26 cellular contexts compared by ENCODE assay signal in the genomic region with DNA sequence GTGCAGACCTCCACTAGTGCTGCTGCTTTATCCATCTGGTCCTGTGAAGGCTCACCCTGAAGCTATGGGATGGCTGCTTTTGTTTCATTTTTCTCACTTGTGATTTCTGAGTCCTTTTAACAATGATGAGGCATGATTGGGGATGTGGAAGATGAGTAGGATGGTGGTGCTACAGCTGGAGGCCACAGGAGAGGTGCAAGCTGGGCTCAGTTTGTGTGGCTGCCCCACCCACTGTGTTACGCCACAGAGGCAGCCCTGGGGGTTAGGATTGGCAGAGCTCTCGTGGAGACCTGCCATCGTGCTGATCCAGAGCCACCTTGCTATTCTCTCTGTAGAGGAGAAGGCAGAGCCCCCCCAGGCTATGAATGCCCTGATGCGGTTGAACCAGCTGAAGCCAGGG. TPM values are rescaled to one million over a fixed set of nuclear protein-coding genes. Genes with fewer than 3 reads are reported as not detected.
DNase-seq lines count a peak whose midpoint lies in the region; ATAC-seq and TF ChIP-seq lines count a peak whose summit lies in the region.
"Had no signal": no experiment of that assay in that cellular context is flagged by ENCODE, and none has a peak within 500 bp of the region (broad histone marks: within the 10 kb centered on the region; RNA-seq: fewer than 3 reads in every experiment).

No MANE protein-coding gene starts in this region.

- peaks cover 49% of the 10 kb centered on the region for H3K36me3 Mint-ChIP-seq in activated naive CD4-positive, alpha-beta T cell treated with anti-CD3 and anti-CD28 coated beads, Interleukin-2, amount 10 ng/mL, durations not matched to agents 7 days and 5 days
- H3K36me3 Mint-ChIP-seq in activated T-helper 1 cell treated with anti-CD3 and anti-CD28 coated beads, Interleukin-12 subunit alpha, Interleukin-12 subunit beta, Interleukin-2, Interleukin-4 antibody, amounts not matched to agents 30 ng/mL and 10 ng/mL and 1 ng/mL, durations not matched to agents 14 hours and 24 hours and 36 hours (ENCODE audit: low read depth) = peaks cover 41% of the 10 kb centered on the region
- peaks cover 69% of the 10 kb centered on the region for H3K36me3 Mint-ChIP-seq in nephron progenitor cell (ENCODE audit: low read depth)
- peaks cover 46% of the 10 kb centered on the region for H3K36me3 Mint-ChIP-seq in T-cell

- H3K9me3 Mint-ChIP-seq in activated naive CD4-positive, alpha-beta T cell treated with anti-CD3 and anti-CD28 coated beads, Interleukin-2, amount 10 ng/mL, durations not matched to agents 7 days and 5 days = no peaks in the 10 kb centered on the region
- no peaks in the 10 kb centered on the region for H3K9me3 Mint-ChIP-seq in activated T-helper 1 cell treated with anti-CD3 and anti-CD28 coated beads, Interleukin-12 subunit alpha, Interleukin-12 subunit beta, Interleukin-2, Interleukin-4 antibody, amounts not matched to agents 30 ng/mL and 10 ng/mL and 1 ng/mL, durations not matched to agents 14 hours and 24 hours and 36 hours
- H3K9me3 Mint-ChIP-seq in nephron progenitor cell = no peaks in the 10 kb centered on the region
- no peaks in the 10 kb centered on the region for H3K9me3 Mint-ChIP-seq in T-cell
- H3K9me3 Mint-ChIP-seq: naive thymus-derived CD4-positive, alpha-beta T cell; stimulated activated naive B cell treated with anti-CD40 and anti-IgM and Interleukin-4, amounts not matched to agents 10 μg/mL and 1 μg/mL and 100 μg/mL, for 72 hours had no signal

- POLR2A ChIA-PET in T-cell (lab: Charles Lee) = interaction anchor here (0.5 to 1.2 kb wide), 2 partner anchors 9 to 23 kb away, joined by 3 to 9 read pairs; no protein-coding TSS in a partner anchor

- H3K27ac Mint-ChIP-seq in activated naive CD4-positive, alpha-beta T cell treated with anti-CD3 and anti-CD28 coated beads, Interleukin-2, amount 10 ng/mL, durations not matched to agents 7 days and 5 days = no peak overlapping the region
- peak overlapping the region; percentile 52 for H3K27ac Mint-ChIP-seq in activated T-helper 1 cell treated with anti-CD3 and anti-CD28 coated beads, Interleukin-12 subunit alpha, Interleukin-12 subunit beta, Interleukin-2, Interleukin-4 antibody, amounts not matched to agents 30 ng/mL and 10 ng/mL and 1 ng/mL, durations not matched to agents 14 hours and 24 hours and 36 hours
- H3K27ac Mint-ChIP-seq in nephron progenitor cell (peak overlapping the region; percentile 93), T-cell (no peak overlapping the region)

- no peaks in the 10 kb centered on the region for H3K4me1 Mint-ChIP-seq in activated naive CD4-positive, alpha-beta T cell treated with anti-CD3 and anti-CD28 coated beads, Interleukin-2, amount 10 ng/mL, durations not matched to agents 7 days and 5 days
- no peaks in the 10 kb centered on the region for H3K4me1 Mint-ChIP-seq in activated T-helper 1 cell treated with anti-CD3 and anti-CD28 coated beads, Interleukin-12 subunit alpha, Interleukin-12 subunit beta, Interleukin-2, Interleukin-4 antibody, amounts not matched to agents 30 ng/mL and 10 ng/mL and 1 ng/mL, durations not matched to agents 14 hours and 24 hours and 36 hours (ENCODE audit: low read depth)
- H3K4me1 Mint-ChIP-seq in nephron progenitor cell (no peaks in the 10 kb centered on the region), T-cell (no peaks in the 10 kb centered on the region)
- H3K4me1 Mint-ChIP-seq: naive thymus-derived CD4-positive, alpha-beta T cell; stimulated activated naive B cell treated with anti-CD40 and anti-IgM and Interleukin-4, amounts not matched to agents 10 μg/mL and 1 μg/mL and 100 μg/mL, for 72 hours had no signal

- no peak for ATAC-seq in T-cell (replicated peaks in 1 of 4)
- ATAC-seq: left lung; naive thymus-derived CD4-positive, alpha-beta T cell; stimulated activated naive B cell treated with anti-CD40 and anti-IgM and Interleukin-4, amounts not matched to agents 10 μg/mL and 1 μg/mL and 100 μg/mL, for 72 hours had no signal

- CTCF ChIA-PET in activated naive CD4-positive, alpha-beta T cell treated with anti-CD3 and anti-CD28 coated beads, Interleukin-2, amount 10 ng/mL, durations not matched to agents 7 days and 5 days (lab: Charles Lee) = interaction anchor here (0.9 to 1.2 kb wide), 2 partner anchors 11 to 101 kb away, joined by 3 to 4 read pairs; no protein-coding TSS in a partner anchor
- CTCF ChIA-PET in T-cell (lab: Charles Lee) = no interaction called here

- no peak for TF ChIP-seq CTCF in nephron progenitor cell (IDR thresholded peaks at IDR 0.05)

- H3K27me3 Mint-ChIP-seq in activated naive CD4-positive, alpha-beta T cell treated with anti-CD3 and anti-CD28 coated beads, Interleukin-2, amount 10 ng/mL, durations not matched to agents 7 days and 5 days = no peaks in the 10 kb centered on the region
- H3K27me3 Mint-ChIP-seq in activated T-helper 1 cell treated with anti-CD3 and anti-CD28 coated beads, Interleukin-12 subunit alpha, Interleukin-12 subunit beta, Interleukin-2, Interleukin-4 antibody, amounts not matched to agents 30 ng/mL and 10 ng/mL and 1 ng/mL, durations not matched to agents 14 hours and 24 hours and 36 hours (ENCODE audit: insufficient read depth) = no peaks in the 10 kb centered on the region
- no peaks in the 10 kb centered on the region for H3K27me3 Mint-ChIP-seq in nephron progenitor cell (ENCODE audit: low read depth, poor library complexity)
- no peaks in the 10 kb centered on the region for H3K27me3 Mint-ChIP-seq in T-cell
- H3K27me3 Mint-ChIP-seq: naive thymus-derived CD4-positive, alpha-beta T cell; stimulated activated naive B cell treated with anti-CD40 and anti-IgM and Interleukin-4, amounts not matched to agents 10 μg/mL and 1 μg/mL and 100 μg/mL, for 72 hours had no signal

- H3K4me3 Mint-ChIP-seq in activated naive CD4-positive, alpha-beta T cell treated with anti-CD3 and anti-CD28 coated beads, Interleukin-2, amount 10 ng/mL, durations not matched to agents 7 days and 5 days = peak overlapping the region; percentile 27
- H3K4me3 Mint-ChIP-seq in activated T-helper 1 cell treated with anti-CD3 and anti-CD28 coated beads, Interleukin-12 subunit alpha, Interleukin-12 subunit beta, Interleukin-2, Interleukin-4 antibody, amounts not matched to agents 30 ng/mL and 10 ng/mL and 1 ng/mL, durations not matched to agents 14 hours and 24 hours and 36 hours = no peak overlapping the region
- H3K4me3 Mint-ChIP-seq in nephron progenitor cell = no peak overlapping the region
- H3K4me3 Mint-ChIP-seq in T-cell = peak overlapping the region in 1 of 3 donors; percentile 14
- H3K4me3 Mint-ChIP-seq: naive thymus-derived CD4-positive, alpha-beta T cell; stimulated activated naive B cell treated with anti-CD40 and anti-IgM and Interleukin-4, amounts not matched to agents 10 μg/mL and 1 μg/mL and 100 μg/mL, for 72 hours had no signal

- intact Hi-C loops in activated T-helper 1 cell treated with anti-CD3 and anti-CD28 coated beads, Interleukin-12 subunit alpha, Interleukin-12 subunit beta, Interleukin-2, Interleukin-4 antibody, amounts not matched to agents 30 ng/mL and 10 ng/mL and 1 ng/mL, durations not matched to agents 14 hours and 24 hours and 36 hours (cut with micrococcal nuclease) = no loop called here

- DNase-seq in activated naive CD4-positive, alpha-beta T cell treated with anti-CD3 and anti-CD28 coated beads, Interleukin-2, amount 10 ng/mL, durations not matched to agents 7 days and 5 days = no peak
- DNase-seq in activated naive CD4-positive, alpha-beta T cell treated with Interleukin-2 at 50 U/mL for 16 hours = no peak
- DNase-seq in activated T-helper 1 cell treated with anti-CD3 and anti-CD28 coated beads, Interleukin-12 subunit alpha, Interleukin-12 subunit beta, Interleukin-2, Interleukin-4 antibody, amounts not matched to agents 30 ng/mL and 10 ng/mL and 1 ng/mL, durations not matched to agents 14 hours and 24 hours and 36 hours (ENCODE audit: low spot score) = no peak
- no peak for DNase-seq in nephron progenitor cell
- no peak for DNase-seq in NCI-H1105 (lab: John Stamatoyannopoulos, UW)
- no peak for DNase-seq in T-cell
- DNase-seq: activated CD4-positive, alpha-beta T cell treated with anti-CD3 and anti-CD28 coated beads, Interleukin-2, amount 50 U/mL, for 48 hours; activated CD4-positive, CD25-positive, alpha-beta regulatory T cell; activated gamma-delta T cell treated with Interleukin-2 at 50 U/mL for 16 hours; AML-193; DMS53; effector CD8-positive, alpha-beta T cell; foreskin melanocyte; KG1; MM.1S; naive thymus-derived CD4-positive, alpha-beta T cell; NCI-H1436; NCI-H2107; NCI-H446; OCI-M1; Right ventricle myocardium superior; stimulated activated CD4-positive, alpha-beta T cell treated with anti-CD3 and anti-CD28 coated beads, Interleukin-2, amount 100 ng/mL, for 48 hours; stimulated activated naive B cell treated with anti-CD40 and anti-IgM and Interleukin-4, amounts not matched to agents 10 μg/mL and 1 μg/mL and 100 μg/mL, for 72 hours; T1000; testis had no signal

RNA-seq across cellular contexts. Expression of gene QTRT1, which starts 19.6 kb away (rescaled TPM):
- total RNA-seq in activated T-helper 1 cell treated with anti-CD3 and anti-CD28 coated beads, Interleukin-12 subunit alpha, Interleukin-12 subunit beta, Interleukin-2, Interleukin-4 antibody, amounts not matched to agents 30 ng/mL and 10 ng/mL and 1 ng/mL, durations not matched to agents 14 hours and 24 hours and 36 hours = 93.7 and 101 TPM in 2 replicates
- 10 to 100 TPM; 47.7 to 68.1 (median 55.1) TPM for total RNA-seq in T-cell

RNA-seq across cellular contexts. Expression of gene ILF3, which starts 27.5 kb away (rescaled TPM):
- total RNA-seq in activated T-helper 1 cell treated with anti-CD3 and anti-CD28 coated beads, Interleukin-12 subunit alpha, Interleukin-12 subunit beta, Interleukin-2, Interleukin-4 antibody, amounts not matched to agents 30 ng/mL and 10 ng/mL and 1 ng/mL, durations not matched to agents 14 hours and 24 hours and 36 hours = 536 and 558 TPM in 2 replicates
- 100 to 1,000 TPM; 331 to 490 (median 370) TPM for total RNA-seq in T-cell

RNA-seq across cellular contexts. Expression of gene DNM2, which starts 36.2 kb away (rescaled TPM):
- total RNA-seq in activated T-helper 1 cell treated with anti-CD3 and anti-CD28 coated beads, Interleukin-12 subunit alpha, Interleukin-12 subunit beta, Interleukin-2, Interleukin-4 antibody, amounts not matched to agents 30 ng/mL and 10 ng/mL and 1 ng/mL, durations not matched to agents 14 hours and 24 hours and 36 hours = 236 and 240 TPM in 2 replicates
- 100 to 1,000 TPM; 272 to 329 (median 297) TPM for total RNA-seq in T-cell

RNA-seq across cellular contexts. Expression of gene SLC44A2, which starts 56.3 kb away (rescaled TPM):
- total RNA-seq in activated T-helper 1 cell treated with anti-CD3 and anti-CD28 coated beads, Interleukin-12 subunit alpha, Interleukin-12 subunit beta, Interleukin-2, Interleukin-4 antibody, amounts not matched to agents 30 ng/mL and 10 ng/mL and 1 ng/mL, durations not matched to agents 14 hours and 24 hours and 36 hours = 92.9 and 94.4 TPM in 2 replicates
- 100 to 1,000 TPM; 204 to 228 (median 218) TPM for total RNA-seq in T-cell

Comparison
In these comparisons a context has a peak if more than half of its experiments do, and no peak if none do; other contexts are left out.
1. H3K27ac Mint-ChIP-seq: peak in activated T-helper 1 cell treated with anti-CD3 and anti-CD28 coated beads, Interleukin-12 subunit alpha, Interleukin-12 subunit beta, Interleukin-2, Interleukin-4 antibody, amounts not matched to agents 30 ng/mL and 10 ng/mL and 1 ng/mL, durations not matched to agents 14 hours and 24 hours and 36 hours (single experiment) and nephron progenitor cell (single experiment); none in activated naive CD4-positive, alpha-beta T cell treated with anti-CD3 and anti-CD28 coated beads, Interleukin-2, amount 10 ng/mL, durations not matched to agents 7 days and 5 days (single experiment) and T-cell (0 of 2).